Comparison of ENCODE assay signal across 8 cellular contexts in genomic region chr1:156090822-156091188, GRCh38. TPM values are rescaled to one million over a fixed set of nuclear protein-coding genes. Genes with fewer than 3 reads are reported as not detected.
DNase-seq lines count a peak whose midpoint lies in the region; ATAC-seq and TF ChIP-seq lines count a peak whose summit lies in the region.

No MANE protein-coding gene starts in this region.

- WGBS in gastroesophageal sphincter (ENCODE audit: low coverage in 1 of 2), 2 donors = 0% methylated on average over 1 of the region's 14 CpGs; no CpG with 5 or more reads in 1 of the 2 donors
- WGBS in ovary, 3 donors = 23 to 31% (median 27%) methylated on average over 14 of the region's 14 CpGs
- WGBS in transverse colon (ENCODE audit: low coverage in 1 of 2), 2 donors = 35% methylated on average over 14 of the region's 14 CpGs; no CpG with 5 or more reads in 1 of the 2 donors

- TF ChIP-seq EP300 in gastroesophageal sphincter (IDR thresholded peaks at IDR 0.05) = no peak
- no peak for TF ChIP-seq EP300 in ovary (IDR thresholded peaks at IDR 0.05)
- no peak for TF ChIP-seq EP300 in transverse colon (IDR thresholded peaks at IDR 0.05; ENCODE audit: low read depth)

- no peak overlapping the region for H3K27ac ChIP-seq in SJSA1
- H3K27ac ChIP-seq in gastroesophageal sphincter = peak overlapping the region in 1 of 4 donors; percentile 21
- H3K27ac ChIP-seq in ovary = no peak overlapping the region
- no peak overlapping the region for H3K27ac ChIP-seq in transverse colon

- H3K27me3 ChIP-seq in SJSA1 (replicated peaks) = no peaks in the 10 kb centered on the region
- H3K27me3 ChIP-seq in gastroesophageal sphincter = no peaks in the 10 kb centered on the region
- H3K27me3 ChIP-seq in ovary = no peaks in the 10 kb centered on the region
- no peaks in the 10 kb centered on the region for H3K27me3 ChIP-seq in transverse colon

- DNase-seq in SIG-M5 treated with dmso at 0.1 percent for 504 hours (lab: John Stamatoyannopoulos, UW; ENCODE audit: unreplicated experiment) = peak; percentile 81
- DNase-seq in SIG-M5 (lab: John Stamatoyannopoulos, UW) = no peak
- DNase-seq in M059J (ENCODE audit: low read depth) = peak; percentile 84
- DNase-seq in SJSA1 (ENCODE audit: low read depth in 1 of 2, low spot score in 2 of 2) = peak; percentile 40 to 83
- peak; percentile 96 for DNase-seq in activated effector memory CD4-positive, alpha-beta T cell treated with anti-CD3 and anti-CD28 coated beads, Interleukin-2, amount 50 U/mL, for 16 hours
- DNase-seq in ovary = peak; percentile 83 to 92 (median 90)
- DNase-seq in transverse colon = peak; percentile 91

- peak; percentile 80 to 90 (median 88) for TF ChIP-seq CTCF in gastroesophageal sphincter (IDR thresholded peaks at IDR 0.05)
- TF ChIP-seq CTCF in ovary (IDR thresholded peaks at IDR 0.05) = peak; percentile 88 to 92 (median 89)
- peak; percentile 82 to 88 (median 87) for TF ChIP-seq CTCF in transverse colon (IDR thresholded peaks at IDR 0.05)

- no peaks in the 10 kb centered on the region for H3K9me3 ChIP-seq in SJSA1 (replicated peaks)
- H3K9me3 ChIP-seq in gastroesophageal sphincter = no peaks in the 10 kb centered on the region
- no peaks in the 10 kb centered on the region for H3K9me3 ChIP-seq in ovary
- H3K9me3 ChIP-seq in transverse colon = no peaks in the 10 kb centered on the region

- no peak for TF ChIP-seq POLR2A in gastroesophageal sphincter (IDR thresholded peaks at IDR 0.05)
- no peak for TF ChIP-seq POLR2A in ovary (IDR thresholded peaks at IDR 0.05)
- TF ChIP-seq POLR2A in transverse colon (IDR thresholded peaks at IDR 0.05) = no peak

- H3K4me3 ChIP-seq in SJSA1 = no peak overlapping the region
- no peak overlapping the region for H3K4me3 ChIP-seq in gastroesophageal sphincter
- no peak overlapping the region for H3K4me3 ChIP-seq in ovary
- no peak overlapping the region for H3K4me3 ChIP-seq in transverse colon

- H3K4me1 ChIP-seq in SJSA1 (replicated peaks) (peaks cover 9% of the 10 kb centered on the region), gastroesophageal sphincter (peaks cover 0 to 21% (median 0%) of the 10 kb centered on the region in 3 donors), ovary (ENCODE audit: insufficient read depth) (no peaks in the 10 kb centered on the region), transverse colon (peaks cover 0 to 10% (median 1%) of the 10 kb centered on the region in 4 donors)

- ATAC-seq in gastroesophageal sphincter = peak; percentile 81

- H3K36me3 ChIP-seq in SJSA1 = no peaks in the 10 kb centered on the region
- H3K36me3 ChIP-seq in gastroesophageal sphincter = peaks cover 0 to 3% of the 10 kb centered on the region in 2 donors
- H3K36me3 ChIP-seq in ovary = no peaks in the 10 kb centered on the region
- H3K36me3 ChIP-seq in transverse colon = no peaks in the 10 kb centered on the region

- in situ Hi-C loops in transverse colon (cut with MboI; ENCODE audit: low pct_ligation_motif_present in 1 of 4, low pct_unique_long_range_greater_than_20kb in 1 of 4, low sequenced_read_pairs in 3 of 4) = loop anchor here (5.0 to 25.0 kb wide), 4 partner anchors 41 to 136 kb away; partner anchors contain the start of gene PMF1 (in 1 of the 4)

- intact Hi-C loops in ovary (cut with DNase I) (loop anchor here (1.0 to 5.0 kb wide), 6 partner anchors 46 to 136 kb away; no protein-coding TSS in a partner anchor), transverse colon (cut with DNase I; ENCODE audit: low total_unique reads) (loop anchor here (2.0 kb wide), 1 partner anchor 134 kb away; no protein-coding TSS in a partner anchor)

RNA-seq across cellular contexts. Expression of gene MEX3A, which starts 8.5 kb away (rescaled TPM):
- total RNA-seq in M059J (2014; rRNA removed; shearing (Covaris generic)) = 2.5 and 3.2 TPM in 2 replicates
- total RNA-seq in SJSA1 (2014; rRNA removed; shearing (Covaris generic)) = 0.13 and 1.1 TPM in 2 replicates
- total RNA-seq in gastroesophageal sphincter (under 1 TPM; under 0.01 to 0.78 (median 0.52) TPM), ovary (10 to 100 TPM in 4 of 7 donors, 1 to 10 TPM in 3; 3.5 to 12.4 (median 10.2) TPM), transverse colon (under 1 TPM in 3 of 4 donors, not detected in 1; 0.14 to 0.60 (median 0.48) TPM)
- 1 to 10 TPM; 5.6 to 6.6 TPM for polyA plus RNA-seq in ovary

RNA-seq across cellular contexts. Expression of gene LMNA, which starts 23.7 kb away (rescaled TPM):
- 396 and 698 TPM in 2 replicates for total RNA-seq in M059J (2014; rRNA removed; shearing (Covaris generic))
- 944 and 992 TPM in 2 replicates for total RNA-seq in SJSA1 (2014; rRNA removed; shearing (Covaris generic))
- 100 to 1,000 TPM; 327 to 617 (median 519) TPM for total RNA-seq in gastroesophageal sphincter
- 100 to 1,000 TPM; 197 to 609 (median 377) TPM for total RNA-seq in ovary
- polyA plus RNA-seq in ovary = 100 to 1,000 TPM in 1 of 2 donors, 10 to 100 TPM in 1; 50.1 to 157 TPM
- 100 to 1,000 TPM; 300 to 999 (median 324) TPM for total RNA-seq in transverse colon

RNA-seq across cellular contexts. Expression of gene RAB25, which starts 29.8 kb away (rescaled TPM):
- not detected in 2 replicates for total RNA-seq in M059J (2014; rRNA removed; shearing (Covaris generic))
- total RNA-seq in SJSA1 (2014; rRNA removed; shearing (Covaris generic)) = not detected in 2 replicates
- total RNA-seq in gastroesophageal sphincter (10 to 100 TPM in 1 of 4 donors, not detected in 3; 22.1 TPM), ovary (10 to 100 TPM in 1 of 7 donors, 1 to 10 TPM in 4, under 1 TPM in 2; 0.45 to 38.6 (median 3.5) TPM), transverse colon (100 to 1,000 TPM; 140 to 213 (median 174) TPM)
- polyA plus RNA-seq in ovary = under 1 TPM in 1 of 2 donors, not detected in 1; 0.28 TPM

RNA-seq across cellular contexts. Expression of gene LAMTOR2, which starts 36.2 kb away (rescaled TPM):
- 41.7 and 60.2 TPM in 2 replicates for total RNA-seq in M059J (2014; rRNA removed; shearing (Covaris generic))
- total RNA-seq in SJSA1 (2014; rRNA removed; shearing (Covaris generic)) = 49.0 and 55.8 TPM in 2 replicates
- total RNA-seq in gastroesophageal sphincter = 10 to 100 TPM; 66.8 to 79.3 (median 73.1) TPM
- 10 to 100 TPM; 20.1 to 66.1 (median 24.9) TPM for total RNA-seq in ovary
- 10 to 100 TPM; 20.1 to 41.2 TPM for polyA plus RNA-seq in ovary
- 10 to 100 TPM; 20.9 to 70.9 (median 47.5) TPM for total RNA-seq in transverse colon

RNA-seq across cellular contexts. Expression of gene UBQLN4, which starts 37.2 kb away (rescaled TPM):
- total RNA-seq in M059J (2014; rRNA removed; shearing (Covaris generic)) = 18.8 and 26.5 TPM in 2 replicates
- total RNA-seq in SJSA1 (2014; rRNA removed; shearing (Covaris generic)) = 11.4 and 18.2 TPM in 2 replicates
- total RNA-seq in gastroesophageal sphincter = 10 to 100 TPM; 19.6 to 29.6 (median 24.8) TPM
- total RNA-seq in ovary = 10 to 100 TPM; 14.2 to 38.0 (median 26.6) TPM
- 10 to 100 TPM; 16.3 to 33.9 TPM for polyA plus RNA-seq in ovary
- 10 to 100 TPM in 3 of 4 donors, 1 to 10 TPM in 1; 7.9 to 21.3 (median 16.1) TPM for total RNA-seq in transverse colon
